ENCODE assay signal across 10 cellular contexts in the genomic region with DNA sequence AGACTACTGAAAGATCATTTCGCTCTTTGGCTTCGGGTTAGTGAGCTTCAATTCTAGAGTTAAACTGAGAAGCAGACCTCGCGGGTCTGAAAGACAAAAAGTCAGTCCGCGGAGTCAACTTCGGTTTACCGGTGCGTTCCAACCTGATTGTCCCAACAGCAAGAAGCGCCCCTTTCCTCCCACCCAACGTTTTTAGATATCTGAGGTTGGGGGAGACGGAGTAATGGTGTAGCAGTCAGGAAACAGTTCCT.
DNase-seq lines count a peak whose midpoint lies in the region; ATAC-seq and TF ChIP-seq lines count a peak whose summit lies in the region.
"Had no signal": no experiment of that assay in that cellular context is flagged by ENCODE, and none has a peak within 500 bp of the region (broad histone marks: within the 10 kb centered on the region; RNA-seq: fewer than 3 reads in every experiment).

No MANE protein-coding gene starts in this region.

- ATAC-seq in RWPE2 (ENCODE audit: low read depth): no peak

- peak; percentile 19 for DNase-seq in HCEC 1CT
- DNase-seq in RWPE2 (ENCODE audit: low spot score): no peak
- DNase-seq in foreskin fibroblast: no peak
- DNase-seq in NK-92 (lab: John Stamatoyannopoulos, UW; ENCODE audit: unreplicated experiment): no peak
- no peak for DNase-seq in NCI-H226
- DNase-seq in COR-L47 (lab: John Stamatoyannopoulos, UW): no peak
- DNase-seq in RKO (ENCODE audit: low spot score): no peak
- DNase-seq: activated gamma-delta T cell treated with Interleukin-2 at 50 U/mL for 16 hours had no signal

- H3K4me1 ChIP-seq in RWPE2 (ENCODE audit: insufficient read depth, poor library complexity, severe bottlenecking) (peaks cover 18% of the 10 kb centered on the region), rectal smooth muscle tissue (ENCODE audit: control insufficient read depth, insufficient read depth, low read length) (no peaks in the 10 kb centered on the region)

- H3K36me3 ChIP-seq in RWPE2 (ENCODE audit: low read depth) (no peaks in the 10 kb centered on the region), rectal smooth muscle tissue (ENCODE audit: control insufficient read depth, insufficient read depth, low read length) (no peaks in the 10 kb centered on the region)

- H3K9me3 ChIP-seq in RWPE2 (ENCODE audit: severe bottlenecking): no peaks in the 10 kb centered on the region

- no peak overlapping the region for H3K9ac ChIP-seq in rectal smooth muscle tissue (ENCODE audit: low read length)

- H3K27me3 ChIP-seq in RWPE2 (ENCODE audit: insufficient read depth, poor library complexity, severe bottlenecking) (no peaks in the 10 kb centered on the region), rectal smooth muscle tissue (ENCODE audit: control insufficient read depth, insufficient read depth, low read length) (peaks cover 16% of the 10 kb centered on the region)

- TF ChIP-seq CTCF in RWPE2 (IDR thresholded peaks at IDR 0.05; ENCODE audit: poor library complexity, severe bottlenecking) (no peak), foreskin fibroblast (IDR thresholded peaks at IDR 0.05; ENCODE audit: low read depth, low read length) (no peak)

- H3K4me3 ChIP-seq in RWPE2 (ENCODE audit: severe bottlenecking): peak overlapping the region; percentile 85
- peak overlapping the region; percentile 58 to 92 for H3K4me3 ChIP-seq in foreskin fibroblast (ENCODE audit: low read depth in 1 of 2, low read length in 2 of 2)
- peak overlapping the region; percentile 56 for H3K4me3 ChIP-seq in rectal smooth muscle tissue (ENCODE audit: low read length)

- H3K27ac ChIP-seq in RWPE2 (ENCODE audit: poor library complexity, severe bottlenecking) (peak overlapping the region; percentile 73), rectal smooth muscle tissue (ENCODE audit: low read depth, low read length) (no peak overlapping the region)
- H3K27ac ChIP-seq: VCaP had no signal
